1 cellular context compared by ENCODE assay signal in the genomic region with DNA sequence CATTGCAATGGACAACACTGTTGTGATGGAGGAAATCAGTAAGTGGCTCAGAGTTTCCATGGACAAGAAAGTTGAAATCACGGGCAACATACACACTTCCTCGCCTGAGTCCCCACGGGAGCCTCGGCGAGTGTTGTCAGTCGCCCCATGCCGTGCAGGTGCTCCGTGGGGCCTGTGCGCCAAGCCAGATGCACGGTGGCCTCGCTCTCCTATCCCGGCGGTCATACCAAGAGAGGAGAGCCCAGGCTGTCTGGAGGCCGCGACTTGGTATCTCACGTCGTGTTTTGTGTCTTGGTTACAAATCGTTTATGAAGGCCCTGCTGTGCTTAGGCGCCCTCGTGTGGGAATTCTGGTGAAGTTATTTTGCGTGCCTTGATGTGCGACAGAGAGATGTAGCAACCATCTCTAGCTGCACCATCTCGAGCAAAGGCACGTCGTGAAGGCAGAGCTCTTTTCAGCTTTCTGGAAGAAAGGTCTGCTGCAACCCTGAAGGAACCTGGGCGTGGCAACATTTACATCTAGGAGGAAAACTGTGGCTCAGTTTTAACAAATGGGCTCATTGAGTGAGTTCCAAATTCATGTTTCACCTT.
TF ChIP-seq lines count a peak whose summit lies in the region.

No MANE protein-coding gene starts in this region.

TF ChIP-seq in K562, 482 proteins besides CTCF, POLR2A, EP300 and RAD21:
- TF ChIP-seq SMC3 (conservative IDR thresholded peaks at IDR 0.05; ENCODE audit: insufficient read depth, low read depth, low read length) (peak; percentile 65), ZNF121 (CRISPR knock-in tag; conservative IDR thresholded peaks at IDR 0.05) (no peak), ARHGAP35 (IDR thresholded peaks at IDR 0.05; ENCODE audit: partially characterized antibody) (no peak), HMG20A (CRISPR knock-in tag; conservative IDR thresholded peaks at IDR 0.05) (no peak), CTCFL (IDR thresholded peaks at IDR 0.05; ENCODE audit: borderline replicate concordance, insufficient read depth, low read depth, low read length, poor library complexity, severe bottlenecking) (peak; percentile 50), RB1 (IDR thresholded peaks at IDR 0.05; ENCODE audit: low read depth) (0 out of 2 replicates have a peak, but pooled peaks have one; percentile 15), STAG1 (CRISPR knock-in tag; IDR thresholded peaks at IDR 0.05; ENCODE audit: borderline replicate concordance) (peak; percentile 70; the same call in 1 of the 2 replicates), ARID2 (IDR thresholded peaks at IDR 0.05) (peak; percentile 62; the same call in 1 of the 2 replicates), E2F3 (CRISPR knock-in tag; IDR thresholded peaks at IDR 0.05) (no peak), FOXP1 (CRISPR knock-in tag; IDR thresholded peaks at IDR 0.05) (no peak), ZNF707 (CRISPR knock-in tag; conservative IDR thresholded peaks at IDR 0.05) (no peak), NR2C1 (IDR thresholded peaks at IDR 0.05) (no peak), NR2C1 (tag; IDR thresholded peaks at IDR 0.05) (no peak)
- TF ChIP-seq, protein P1, sequence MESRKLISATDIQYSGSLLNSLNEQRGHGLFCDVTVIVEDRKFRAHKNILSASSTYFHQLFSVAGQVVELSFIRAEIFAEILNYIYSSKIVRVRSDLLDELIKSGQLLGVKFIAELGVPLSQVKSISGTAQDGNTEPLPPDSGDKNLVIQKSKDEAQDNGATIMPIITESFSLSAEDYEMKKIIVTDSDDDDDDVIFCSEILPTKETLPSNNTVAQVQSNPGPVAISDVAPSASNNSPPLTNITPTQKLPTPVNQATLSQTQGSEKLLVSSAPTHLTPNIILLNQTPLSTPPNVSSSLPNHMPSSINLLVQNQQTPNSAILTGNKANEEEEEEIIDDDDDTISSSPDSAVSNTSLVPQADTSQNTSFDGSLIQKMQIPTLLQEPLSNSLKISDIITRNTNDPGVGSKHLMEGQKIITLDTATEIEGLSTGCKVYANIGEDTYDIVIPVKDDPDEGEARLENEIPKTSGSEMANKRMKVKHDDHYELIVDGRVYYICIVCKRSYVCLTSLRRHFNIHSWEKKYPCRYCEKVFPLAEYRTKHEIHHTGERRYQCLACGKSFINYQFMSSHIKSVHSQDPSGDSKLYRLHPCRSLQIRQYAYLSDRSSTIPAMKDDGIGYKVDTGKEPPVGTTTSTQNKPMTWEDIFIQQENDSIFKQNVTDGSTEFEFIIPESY (CRISPR knock-in tag; IDR thresholded peaks at IDR 0.05), result peak; percentile 50; the same call in 1 of the 2 replicates
- TF ChIP-seq, protein P2, sequence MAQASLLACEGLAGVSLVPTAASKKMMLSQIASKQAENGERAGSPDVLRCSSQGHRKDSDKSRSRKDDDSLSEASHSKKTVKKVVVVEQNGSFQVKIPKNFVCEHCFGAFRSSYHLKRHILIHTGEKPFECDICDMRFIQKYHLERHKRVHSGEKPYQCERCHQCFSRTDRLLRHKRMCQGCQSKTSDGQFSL (CRISPR knock-in tag; IDR thresholded peaks at IDR 0.05), result 0 out of 2 replicates have a peak, but pooled peaks have one; percentile 18
- TF ChIP-seq, protein P2 (tag; IDR thresholded peaks at IDR 0.05), result no peak
